In genomic region chr1:59752556-59753412, GRCh38 we compare ENCODE assay signal across 12 cellular contexts.
DNase-seq lines count a peak whose midpoint lies in the region; ATAC-seq and TF ChIP-seq lines count a peak whose summit lies in the region.
"Had no signal": no experiment of that assay in that cellular context is flagged by ENCODE, and none has a peak within 500 bp of the region (broad histone marks: within the 10 kb centered on the region; RNA-seq: fewer than 3 reads in every experiment).

No MANE protein-coding gene starts in this region.

- H4K20me1 ChIP-seq in MM.1S (ENCODE audit: insufficient read depth, low read length) = no peaks in the 10 kb centered on the region
- H4K20me1 ChIP-seq in PC-9 (ENCODE audit: insufficient read depth) = no peaks in the 10 kb centered on the region

- intact Hi-C loops in PC-9 (cut with micrococcal nuclease; ENCODE audit: unreplicated experiment) = no loop called here

- no peaks in the 10 kb centered on the region for H3K9me3 Mint-ChIP-seq in osteocyte (ENCODE audit: unreplicated experiment)
- H3K9me3 Mint-ChIP-seq: natural killer cell; T-helper 2 cell treated with Interferon-gamma antibody and Interleukin-4, amounts not matched to agents 5 μg/mL and 100 μg/mL, for 36 hours had no signal

- H3K79me2 ChIP-seq in MM.1S (ENCODE audit: low read length) = no peaks in the 10 kb centered on the region
- H3K79me2 ChIP-seq in PC-9 (ENCODE audit: low read depth) = no peaks in the 10 kb centered on the region

- H3K9me3 ChIP-seq in MM.1S (replicated peaks; ENCODE audit: insufficient read depth, low read length) (no peaks in the 10 kb centered on the region), PC-9 (ENCODE audit: insufficient read depth, low read depth) (no peaks in the 10 kb centered on the region)
- H3K9me3 ChIP-seq: heart right ventricle had no signal

- TF ChIP-seq CTCF in MM.1S (IDR thresholded peaks at IDR 0.05; ENCODE audit: low read length) = no peak
- no peak for TF ChIP-seq CTCF in osteocyte (IDR thresholded peaks at IDR 0.05)
- TF ChIP-seq CTCF in PC-9 (conservative IDR thresholded peaks at IDR 0.05) = no peak

- H3K4me1 Mint-ChIP-seq in osteocyte (ENCODE audit: unreplicated experiment) = peaks cover 44% of the 10 kb centered on the region
- H3K4me1 Mint-ChIP-seq: natural killer cell had no signal

- no peak overlapping the region for H3K4me3 Mint-ChIP-seq in osteocyte (ENCODE audit: unreplicated experiment)
- H3K4me3 Mint-ChIP-seq: natural killer cell; T-helper 2 cell treated with Interferon-gamma antibody and Interleukin-4, amounts not matched to agents 5 μg/mL and 100 μg/mL, for 36 hours had no signal

- no peak overlapping the region for H3K4me3 ChIP-seq in MM.1S (ENCODE audit: low read length)
- H3K4me3 ChIP-seq in PC-9 = no peak overlapping the region
- H3K4me3 ChIP-seq: heart right ventricle had no signal

- CTCF ChIA-PET in PC-9 (lab: Charles Lee) = interaction anchor here (0.7 kb wide), 1 partner anchor 1236 kb away, joined by 3 read pairs; no protein-coding TSS in a partner anchor

- H2AFZ ChIP-seq in MM.1S (ENCODE audit: low read length) = peak overlapping the region; percentile 54
- no peak overlapping the region for H2AFZ ChIP-seq in PC-9

- H3F3A ChIP-seq in MM.1S (ENCODE audit: insufficient read depth, low read length) = no peaks in the 10 kb centered on the region
- no peaks in the 10 kb centered on the region for H3F3A ChIP-seq in PC-9 (ENCODE audit: insufficient read depth, low read depth)

- H3K36me3 Mint-ChIP-seq in osteocyte (ENCODE audit: unreplicated experiment) = no peaks in the 10 kb centered on the region
- H3K36me3 Mint-ChIP-seq: natural killer cell had no signal

- H3K27me3 ChIP-seq in MM.1S (replicated peaks; ENCODE audit: insufficient read depth, low read length) (no peaks in the 10 kb centered on the region), PC-9 (ENCODE audit: insufficient read depth, low read depth) (no peaks in the 10 kb centered on the region)
- H3K27me3 ChIP-seq: heart right ventricle had no signal

- H3K4me1 ChIP-seq in MM.1S (ENCODE audit: low read length) = peaks cover 15% of the 10 kb centered on the region
- peaks cover 11% of the 10 kb centered on the region for H3K4me1 ChIP-seq in PC-9 (replicated peaks; ENCODE audit: insufficient read depth)

- no peaks in the 10 kb centered on the region for H3K36me3 ChIP-seq in MM.1S (replicated peaks; ENCODE audit: insufficient read depth, low read length)
- H3K36me3 ChIP-seq in PC-9 (ENCODE audit: low read depth) = no peaks in the 10 kb centered on the region
- H3K36me3 ChIP-seq: heart right ventricle had no signal

- H3K27ac Mint-ChIP-seq in osteocyte (ENCODE audit: unreplicated experiment) = no peak overlapping the region
- H3K27ac Mint-ChIP-seq: natural killer cell; T-helper 2 cell treated with Interferon-gamma antibody and Interleukin-4, amounts not matched to agents 5 μg/mL and 100 μg/mL, for 36 hours had no signal

- H3K4me2 ChIP-seq in MM.1S (ENCODE audit: low read depth, low read length) = peak overlapping the region; percentile 13; the same call in 1 of the 2 replicates
- H3K4me2 ChIP-seq in PC-9 = no peak overlapping the region

- no peak overlapping the region for H3K9ac ChIP-seq in MM.1S (ENCODE audit: low read length)

- no TSS peak for BruUV-seq in PC-9 (replicated peaks; lab: Mats Ljungman, UMichigan)

- H3K27me3 Mint-ChIP-seq in osteocyte (ENCODE audit: unreplicated experiment) = no peaks in the 10 kb centered on the region

- DNase-seq in MM.1S (peak; percentile 65), osteocyte (ENCODE audit: extremely low spot score, unreplicated experiment) (peak; percentile 62), PC-9 (no peak), inferior parietal cortex (ENCODE audit: extremely low spot score) (no peak), SHP77 treated with DMSO at 0.1 percent for 48 hours (lab: John Stamatoyannopoulos, UW) (no peak)
- DNase-seq in effector CD8-positive, alpha-beta T cell (lab: John Stamatoyannopoulos, UW) = no peak
- DNase-seq: heart right ventricle, natural killer cell, NCI-H510A had no signal

- H3K27ac ChIP-seq in MM.1S (ENCODE audit: low read length) = peak overlapping the region; percentile 28; the same call in 1 of the 2 replicates
- no peak overlapping the region for H3K27ac ChIP-seq in PC-9
- H3K27ac ChIP-seq: heart right ventricle had no signal

- POLR2A ChIA-PET in PC-9 (lab: Charles Lee; ENCODE audit: unreplicated experiment) = no interaction called here

- ATAC-seq in GM18907 (IDR thresholded peaks at IDR 0.05; ENCODE audit: unreplicated experiment) (peak; percentile 81), HG02588 (IDR thresholded peaks at IDR 0.05; ENCODE audit: unreplicated experiment) (peak; percentile 79)

- H3K9me2 ChIP-seq in MM.1S (replicated peaks; ENCODE audit: insufficient read depth, low read length) (no peaks in the 10 kb centered on the region), PC-9 (ENCODE audit: insufficient read depth) (no peaks in the 10 kb centered on the region)

Comparison
In these comparisons a context has a peak if more than half of its experiments do, and no peak if none do; other contexts are left out.
1. DNase-seq: peak in MM.1S (single experiment) and osteocyte (single experiment); none in PC-9 (0 of 2), effector CD8-positive, alpha-beta T cell (single experiment), inferior parietal cortex (single experiment) and SHP77 treated with DMSO at 0.1 percent for 48 hours (single experiment).